In the genomic region with DNA sequence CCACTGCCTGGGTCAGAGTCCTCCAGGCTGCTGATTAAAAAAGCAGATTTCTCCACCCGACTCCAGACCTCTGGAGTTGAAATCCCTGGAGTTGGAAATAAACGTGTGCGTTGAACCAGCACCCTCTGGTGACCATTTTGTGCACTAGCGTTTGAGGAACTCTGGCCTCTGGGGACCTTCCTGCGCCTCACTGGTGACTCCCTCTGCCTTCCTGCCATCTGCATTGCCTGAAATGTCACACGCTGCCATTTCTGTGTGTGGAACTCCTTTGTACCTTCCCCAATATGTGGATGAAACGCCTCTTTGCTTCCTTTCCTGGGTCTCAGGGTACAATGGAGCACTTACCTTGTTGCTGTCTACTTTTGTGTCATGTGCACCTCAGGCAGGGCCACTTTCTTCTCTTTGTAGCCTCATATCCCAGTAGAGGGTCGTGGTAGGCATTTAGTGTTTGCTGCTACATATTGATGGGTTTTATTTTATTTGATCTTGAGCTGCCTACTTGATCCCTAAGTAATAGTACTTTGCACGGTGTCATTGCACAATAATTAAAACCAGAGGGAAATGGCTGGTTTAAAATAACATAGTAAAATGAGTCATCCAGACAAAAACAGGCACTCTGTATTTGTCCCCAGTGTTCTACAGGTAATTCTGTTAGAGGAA, we compare ENCODE assay signal across 8 cellular contexts. TPM values are rescaled to one million over a fixed set of nuclear protein-coding genes. Genes with fewer than 3 reads are reported as not detected.
A peak's percentile ranks its signal among the peaks of the same experiment; 100 is the strongest.
DNase-seq lines count a peak whose midpoint lies in the region; ATAC-seq, FAIRE-seq and TF ChIP-seq lines count a peak whose summit lies in the region.

No MANE protein-coding gene starts in this region.

- H3K18ac ChIP-seq in H1 (ENCODE audit: extremely low read depth, low read length): no peak overlapping the region

- no peak overlapping the region for H4K8ac ChIP-seq in H1 (ENCODE audit: extremely low read depth, insufficient read depth, low read length)

- H3K23me2 ChIP-seq in H1 (ENCODE audit: low read depth, low read length): no peaks in the 10 kb centered on the region

- peak; percentile 99 for FAIRE-seq in H1 (lab: Jason Lieb, UNC)

- peak; percentile 95 for TF ChIP-seq RAD21 in H1 (IDR thresholded peaks at IDR 0.05 in 1 of 2, conservative IDR thresholded peaks at IDR 0.05 in 1 of 2; ENCODE audit: low read depth in 2 of 2, low read length in 2 of 2)

- TF ChIP-seq CTCF in H1 (IDR thresholded peaks at IDR 0.05; ENCODE audit: control extremely low read depth in 1 of 3, insufficient read depth in 1 of 3, low read depth in 1 of 3, low read length in 3 of 3): peak; percentile 82 to 96 (median 95)

- no peak overlapping the region for H2AFZ ChIP-seq in H1 (ENCODE audit: low read length)

- DNase-seq in D341Med (ENCODE audit: low spot score) (peak; percentile 84), NCI-H526 (lab: John Stamatoyannopoulos, UW) (peak; percentile 84 to 94), H1 (ENCODE audit: low read depth in 1 of 2, low spot score in 2 of 2) (peak; percentile 63 to 78), lung microvascular endothelial cell (ENCODE audit: low read depth in 2 of 2) (peak; percentile 73 to 80)
- DNase-seq in activated CD4-positive, alpha-beta T cell treated with anti-CD3 and anti-CD28 coated beads, Interleukin-2, amount 50 U/mL, for 4 hours: peak; percentile 19 to 27

- no peak overlapping the region for H2AK5ac ChIP-seq in H1 (ENCODE audit: low read depth, low read length)

- no peaks in the 10 kb centered on the region for H3K27me3 ChIP-seq in H1 (replicated peaks in 1 of 4; ENCODE audit: control insufficient read depth in 3 of 4, extremely low read depth in 1 of 4, insufficient read depth in 3 of 4, low read length in 3 of 4)

- no peak overlapping the region; a peak in 1 of 8 replicates for H3K4me3 ChIP-seq in H1 (ENCODE audit: extremely low read depth in 1 of 4, insufficient read depth in 2 of 4, low read depth in 3 of 4, low read length in 4 of 4)

- POLR2A ChIA-PET in H1 (lab: Charles Lee; ENCODE audit: partially characterized antibody): interaction anchor here (1.3 to 1.4 kb wide), 2 partner anchors 10 to 61 kb away, joined by 3 to 5 read pairs; partner anchors contain the start of gene MED12L

- no peak overlapping the region for H3K27ac Mint-ChIP-seq in stimulated activated memory B cell treated with anti-CD40 and anti-IgM and Interleukin-4, amounts not matched to agents 10 μg/mL and 1 μg/mL and 100 μg/mL, for 72 hours

- H3K79me1 ChIP-seq in H1 (ENCODE audit: low read depth, low read length): no peaks in the 10 kb centered on the region

- peaks cover 8% of the 10 kb centered on the region for H3K4me1 Mint-ChIP-seq in stimulated activated memory B cell treated with anti-CD40 and anti-IgM and Interleukin-4, amounts not matched to agents 10 μg/mL and 1 μg/mL and 100 μg/mL, for 72 hours

- H3K9me3 ChIP-seq in H1 (ENCODE audit: insufficient read depth in 2 of 2, low read depth in 1 of 2, low read length in 1 of 2): no peaks in the 10 kb centered on the region

- 0 out of 2 replicates have a peak overlapping the region, but pooled peaks have one; percentile 6 for H2BK20ac ChIP-seq in H1 (ENCODE audit: low read length)

- no peak for TF ChIP-seq EP300 in H1 (IDR thresholded peaks at IDR 0.05; ENCODE audit: borderline replicate concordance in 1 of 2, low read depth in 2 of 2, low read length in 2 of 2)

- H2BK120ac ChIP-seq in H1 (replicated peaks; ENCODE audit: low read depth, low read length): no peak overlapping the region

- CTCF ChIA-PET in H1 (lab: Charles Lee; ENCODE audit: partially characterized antibody): interaction anchor here (0.7 to 8.9 kb wide), 29 partner anchors 10 to 425 kb away, joined by 3 to 99 read pairs (median 5); partner anchors contain the start of gene MED12L

- H4K5ac ChIP-seq in H1 (ENCODE audit: insufficient read length, low read depth, low read length): no peak overlapping the region

- no peak overlapping the region for H3K4ac ChIP-seq in H1 (replicated peaks; ENCODE audit: insufficient read length, low read depth, low read length)

- H3K4me1 ChIP-seq in H1 (replicated peaks in 1 of 4; ENCODE audit: control insufficient read depth in 3 of 4, insufficient read depth in 4 of 4, low read length in 3 of 4): peaks cover 2 to 14% (median 8%) of the 10 kb centered on the region in 4 experiments; a peak in 6 of 7 replicates

- H2BK15ac ChIP-seq in H1 (ENCODE audit: low read length): no peak overlapping the region

- no peak overlapping the region for H3K4me3 Mint-ChIP-seq in stimulated activated memory B cell treated with anti-CD40 and anti-IgM and Interleukin-4, amounts not matched to agents 10 μg/mL and 1 μg/mL and 100 μg/mL, for 72 hours

- no peaks in the 10 kb centered on the region for H3K36me3 ChIP-seq in H1 (ENCODE audit: control insufficient read depth in 2 of 4, insufficient read depth in 4 of 4, low read length in 3 of 4)

- H2BK5ac ChIP-seq in H1 (ENCODE audit: low read depth, low read length): 0 out of 2 replicates have a peak overlapping the region, but pooled peaks have one; percentile 63

- no peak overlapping the region for H3K23ac ChIP-seq in H1 (ENCODE audit: insufficient read length)

- no peak overlapping the region for H3K56ac ChIP-seq in H1 (replicated peaks; ENCODE audit: insufficient read length, low read depth, low read length)

- WGBS in H1 (ENCODE audit: extremely low coverage in 1 of 2, insufficient coverage in 1 of 2, insufficient read length in 1 of 2, insufficient replicate concordance in 2 of 2, low coverage in 1 of 2, low lambda C conversion rate in 2 of 2, missing lambda C conversion rate in 1 of 2), 2 experiments: 34% methylated on average over 9 of the region's 9 CpGs; no CpG with 5 or more reads in 1 of the 2 experiments

- H3K79me2 ChIP-seq in H1 (ENCODE audit: control insufficient read depth in 1 of 2, insufficient read depth in 2 of 2, low read length in 2 of 2): 0 out of 4 replicates have a peak, but pooled peaks cover 0 to 6% of the 10 kb centered on the region in 2 experiments

- no peak overlapping the region for H3K27ac ChIP-seq in H1 (ENCODE audit: low read depth, low read length)

- H3K36me3 Mint-ChIP-seq in stimulated activated memory B cell treated with anti-CD40 and anti-IgM and Interleukin-4, amounts not matched to agents 10 μg/mL and 1 μg/mL and 100 μg/mL, for 72 hours: no peaks in the 10 kb centered on the region

- ATAC-seq in GM19468 (IDR thresholded peaks at IDR 0.05; ENCODE audit: extremely low read depth, unreplicated experiment) (peak; percentile 54), HG03565 (IDR thresholded peaks at IDR 0.05; ENCODE audit: unreplicated experiment) (peak; percentile 83)
- peak; percentile 93 for ATAC-seq in stimulated activated memory B cell treated with anti-CD40 and anti-IgM and Interleukin-4, amounts not matched to agents 10 μg/mL and 1 μg/mL and 100 μg/mL, for 72 hours

- no peaks in the 10 kb centered on the region for H4K20me1 ChIP-seq in H1 (replicated peaks in 1 of 2; ENCODE audit: control insufficient read depth in 1 of 2, insufficient read depth in 2 of 2, low read length in 2 of 2)

- H2BK12ac ChIP-seq in H1 (ENCODE audit: low read depth, low read length): peak overlapping the region; percentile 45; the same call in 1 of the 2 replicates

- no peak for TF ChIP-seq POLR2A in H1 (IDR thresholded peaks at IDR 0.05; ENCODE audit: control extremely low read depth in 1 of 2, low read depth in 2 of 2, low read length in 2 of 2)

- H4K91ac ChIP-seq in H1 (replicated peaks; ENCODE audit: insufficient read length, low read length): no peak overlapping the region

- H3K14ac ChIP-seq in H1 (ENCODE audit: insufficient read length): no peak overlapping the region

- H3K27me3 Mint-ChIP-seq in stimulated activated memory B cell treated with anti-CD40 and anti-IgM and Interleukin-4, amounts not matched to agents 10 μg/mL and 1 μg/mL and 100 μg/mL, for 72 hours: no peaks in the 10 kb centered on the region

- H3K4me2 ChIP-seq in H1 (ENCODE audit: insufficient read depth in 1 of 2, low read depth in 2 of 2, low read length in 2 of 2): peak overlapping the region in 1 of 2 experiments; percentile 21; a peak in 2 of 4 replicates

- no peak overlapping the region for H3K9ac ChIP-seq in H1 (replicated peaks in 1 of 4; ENCODE audit: extremely low read depth in 1 of 4, low read depth in 3 of 4, low read length in 3 of 4)

- no peaks in the 10 kb centered on the region for H3K9me3 Mint-ChIP-seq in stimulated activated memory B cell treated with anti-CD40 and anti-IgM and Interleukin-4, amounts not matched to agents 10 μg/mL and 1 μg/mL and 100 μg/mL, for 72 hours

TF ChIP-seq in H1, 55 proteins besides CTCF, POLR2A, EP300 and RAD21 (continues in another document):
- TF ChIP-seq PHF8 (conservative IDR thresholded peaks at IDR 0.05; ENCODE audit: low read depth, low read length) (no peak), BCL11A (IDR thresholded peaks at IDR 0.05; ENCODE audit: low read depth in 2 of 2, low read length in 2 of 2) (no peak), HDAC2 (IDR thresholded peaks at IDR 0.05; ENCODE audit: borderline replicate concordance in 1 of 2, low read depth in 2 of 2, low read length in 2 of 2) (no peak), CBX5 (IDR thresholded peaks at IDR 0.05; ENCODE audit: low read depth, low read length) (no peak), BRCA1 (IDR thresholded peaks at IDR 0.05; ENCODE audit: low read depth, low read length) (no peak), KDM5A (IDR thresholded peaks at IDR 0.05; ENCODE audit: low read length) (no peak), TBP (IDR thresholded peaks at IDR 0.05; ENCODE audit: low read depth, low read length) (no peak), RNF2 (IDR thresholded peaks at IDR 0.05; ENCODE audit: borderline replicate concordance, low read depth, low read length, missing control alignments, poor library complexity, severe bottlenecking) (no peak), SUZ12 (IDR thresholded peaks at IDR 0.05; ENCODE audit: low read length) (no peak), TCF12 (IDR thresholded peaks at IDR 0.05; ENCODE audit: low read depth, low read length) (no peak)
- TF ChIP-seq, protein P1, sequence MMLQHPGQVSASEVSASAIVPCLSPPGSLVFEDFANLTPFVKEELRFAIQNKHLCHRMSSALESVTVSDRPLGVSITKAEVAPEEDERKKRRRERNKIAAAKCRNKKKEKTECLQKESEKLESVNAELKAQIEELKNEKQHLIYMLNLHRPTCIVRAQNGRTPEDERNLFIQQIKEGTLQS (IDR thresholded peaks at IDR 0.05; ENCODE audit: insufficient read depth, low read depth, low read length): no peak

RNA-seq across cellular contexts. Expression of gene GPR171, which starts 56.8 kb away (rescaled TPM):
- total RNA-seq in H1 (2021; fragmentation: NEBNext Ultra II Directional; extraction: Animal tissue kit (Norgen Biotek cat#: 25700)): not detected in 2 replicates
- not detected in 2 replicates for polyA plus RNA-seq in H1 (2011; rRNA removed)
- not detected for polyA plus RNA-seq in H1 (2011; cell fraction: cytosol; rRNA removed)
- polyA plus RNA-seq in H1 (2011; cell fraction: nucleus; rRNA removed): not detected
- not detected in 4 replicates for polyA plus RNA-seq in H1 (2012, experiment 1 of 2)
- polyA plus RNA-seq in H1 (2012, experiment 2 of 2): not detected
- not detected for polyA plus RNA-seq in H1 (2013, experiment 1 of 2)
- not detected for polyA plus RNA-seq in H1 (2013, experiment 2 of 2)
- not detected in 2 replicates for polyA minus RNA-seq in H1 (2011; rRNA and poly(A)+ RNA removed)
- polyA minus RNA-seq in H1 (2011; cell fraction: cytosol; rRNA and poly(A)+ RNA removed): not detected
- polyA minus RNA-seq in H1 (2011; cell fraction: nucleus; rRNA and poly(A)+ RNA removed): not detected
- total RNA-seq in lung microvascular endothelial cell: not detected in 2 replicates

Comparison
In these comparisons a context has a peak if more than half of its experiments do, and no peak if none do; other contexts are left out.
1. DNase-seq: peak in every context shown above with its lines; median percentile 89 in NCI-H526; 84 in D341Med; 76 in lung microvascular endothelial cell; 70 in H1; 23 in activated CD4-positive, alpha-beta T cell treated with anti-CD3 and anti-CD28 coated beads, Interleukin-2, amount 50 U/mL, for 4 hours.